In the genomic region with DNA sequence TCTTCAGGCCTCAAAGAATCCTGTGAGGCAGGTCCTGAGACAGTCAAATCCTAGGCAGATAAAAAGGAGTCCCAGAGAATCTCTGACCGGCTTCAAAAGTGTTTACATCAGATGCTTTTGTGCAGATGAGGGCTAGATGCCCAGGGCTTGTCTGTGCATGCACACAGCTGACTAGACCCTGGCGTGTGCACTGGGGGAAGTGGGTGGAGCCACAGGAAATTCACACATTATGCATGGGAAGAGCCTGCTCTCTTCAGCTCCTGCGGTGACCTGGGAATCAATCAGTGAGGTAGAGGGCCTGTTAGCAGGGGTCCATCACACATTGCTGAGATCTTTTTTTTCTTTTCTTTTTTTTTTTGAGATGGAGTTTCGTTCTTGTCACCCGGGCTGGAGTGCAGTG, we compare ENCODE assay signal across 15 cellular contexts. TPM values are rescaled to one million over a fixed set of nuclear protein-coding genes. Genes with fewer than 3 reads are reported as not detected.
DNase-seq lines count a peak whose midpoint lies in the region; ATAC-seq, FAIRE-seq and TF ChIP-seq lines count a peak whose summit lies in the region.
"Had no signal": no experiment of that assay in that cellular context is flagged by ENCODE, and none has a peak within 500 bp of the region (broad histone marks: within the 10 kb centered on the region; RNA-seq: fewer than 3 reads in every experiment).

No MANE protein-coding gene starts in this region.

- H3K27ac ChIP-seq in aorta (ENCODE audit: low read depth in 1 of 2, low read length in 2 of 2): no peak overlapping the region
- H3K27ac ChIP-seq: body of pancreas had no signal

- 32 to 34% methylated on average over 5 of the region's 5 CpGs for WGBS in aorta, 2 donors

- H3K36me3 Mint-ChIP-seq in mesothelial cell of epicardium: no peaks in the 10 kb centered on the region

- intact Hi-C loops in aorta (cut with DNase I): no loop called here

- H3K9me3 ChIP-seq in HAP-1 (no peaks in the 10 kb centered on the region), aorta (ENCODE audit: control insufficient read depth, low read length) (no peaks in the 10 kb centered on the region)
- H3K9me3 ChIP-seq: body of pancreas had no signal

- TF ChIP-seq CTCF in bronchial epithelial cell (IDR thresholded peaks at IDR 0.05; ENCODE audit: insufficient read depth, low read length, severe bottlenecking) (no peak), mesothelial cell of epicardium (IDR thresholded peaks at IDR 0.05; ENCODE audit: unreplicated experiment) (no peak)

- H3K4me3 Mint-ChIP-seq in mesothelial cell of epicardium: no peak overlapping the region
- H3K4me3 Mint-ChIP-seq: activated CD8-positive, alpha-beta T cell treated with anti-CD3 and anti-CD28 coated beads for 36 hours had no signal

- peaks cover 30% of the 10 kb centered on the region for H3K4me1 Mint-ChIP-seq in mesothelial cell of epicardium

- H3K27me3 Mint-ChIP-seq in mesothelial cell of epicardium (ENCODE audit: low read depth): peaks cover 2% of the 10 kb centered on the region

- H3K27ac Mint-ChIP-seq in mesothelial cell of epicardium: peak overlapping the region; percentile 55
- H3K27ac Mint-ChIP-seq: activated CD8-positive, alpha-beta T cell treated with anti-CD3 and anti-CD28 coated beads for 36 hours had no signal

- H3K4me3 ChIP-seq in HAP-1 (no peak overlapping the region), bronchial epithelial cell (ENCODE audit: low read depth, low read length) (no peak overlapping the region), aorta (ENCODE audit: low read length in 2 of 2) (no peak overlapping the region)
- H3K4me3 ChIP-seq: body of pancreas, K562 had no signal

- H3K4me1 ChIP-seq in HAP-1 (no peaks in the 10 kb centered on the region), aorta (ENCODE audit: control insufficient read depth in 1 of 2, insufficient read depth in 2 of 2, low read length in 2 of 2) (no peaks in the 10 kb centered on the region)

- H3K36me3 ChIP-seq in HAP-1 (replicated peaks) (no peaks in the 10 kb centered on the region), bronchial epithelial cell (ENCODE audit: control insufficient read depth, insufficient read depth, low read length) (no peaks in the 10 kb centered on the region), aorta (ENCODE audit: control insufficient read depth in 1 of 2, insufficient read depth in 2 of 2, low read length in 1 of 2) (no peaks in the 10 kb centered on the region)

- ATAC-seq in HG03039 (IDR thresholded peaks at IDR 0.05; ENCODE audit: unreplicated experiment): no peak
- no peak for ATAC-seq in aorta (ENCODE audit: low FRiP score)
- ATAC-seq: activated CD8-positive, alpha-beta T cell treated with anti-CD3 and anti-CD28 coated beads for 36 hours; body of pancreas; K562 had no signal

- H3K27me3 ChIP-seq in HAP-1 (ENCODE audit: low read depth) (no peaks in the 10 kb centered on the region), bronchial epithelial cell (ENCODE audit: control insufficient read depth, insufficient read depth, low read length) (no peaks in the 10 kb centered on the region), aorta (ENCODE audit: control insufficient read depth in 1 of 2, insufficient read depth in 2 of 2, low read length in 1 of 2) (peaks cover 0 to 8% of the 10 kb centered on the region in 2 donors)
- H3K27me3 ChIP-seq: body of pancreas had no signal

- in situ Hi-C loops in HAP-1 (cut with MboI; ENCODE audit: low sequenced_read_pairs): no loop called here

- DNase-seq in HAP-1 (ENCODE audit: low spot score in 2 of 2): peak; percentile 11 to 62
- peak; percentile 77 for DNase-seq in NCI-H2227 (lab: John Stamatoyannopoulos, UW; ENCODE audit: unreplicated experiment)
- DNase-seq in bronchial epithelial cell (ENCODE audit: low read depth): peak; percentile 95
- no peak for DNase-seq in mesothelial cell of epicardium (ENCODE audit: low spot score in 2 of 2, unreplicated experiment in 2 of 2)
- no peak for DNase-seq in SHP77 treated with DMSO at 0.1 percent for 48 hours (lab: John Stamatoyannopoulos, UW)
- no peak for DNase-seq in NCI-H146 treated with DMSO at 0.1 percent for 48 hours (lab: John Stamatoyannopoulos, UW; ENCODE audit: unreplicated experiment)
- DNase-seq in aorta: no peak
- DNase-seq: activated CD8-positive, alpha-beta T cell treated with anti-CD3 and anti-CD28 coated beads for 36 hours; activated gamma-delta T cell; body of pancreas; RPMI8226 had no signal

- no peaks in the 10 kb centered on the region for H3K9me3 Mint-ChIP-seq in mesothelial cell of epicardium
- H3K9me3 Mint-ChIP-seq: activated CD8-positive, alpha-beta T cell treated with anti-CD3 and anti-CD28 coated beads for 36 hours had no signal

- no peak for FAIRE-seq in bronchial epithelial cell (lab: Jason Lieb, UNC)
- FAIRE-seq: endothelial cell of umbilical vein, K562 had no signal

RNA-seq across cellular contexts. Expression of a gene that starts 36.6 kb away (rescaled TPM):
- total RNA-seq in bronchial epithelial cell (0.13 and 0.26 TPM in 2 replicates), mesothelial cell of epicardium (1.6 to 2.0 TPM (median 1.9 TPM) in 3 replicates), aorta (not detected)
- not detected for polyA plus RNA-seq in aorta
- total RNA-seq: activated CD8-positive, alpha-beta T cell treated with anti-CD3 and anti-CD28 coated beads for 36 hours; body of pancreas; endothelial cell of umbilical vein; K562; skeletal muscle tissue had no signal
- polyA plus RNA-seq: endothelial cell of umbilical vein, K562 had no signal

Comparison
In these comparisons a context has a peak if more than half of its experiments do, and no peak if none do; other contexts are left out.
1. DNase-seq: peak in HAP-1 (2 of 2), NCI-H2227 (single experiment) and bronchial epithelial cell (single experiment); none in mesothelial cell of epicardium (0 of 2), SHP77 treated with DMSO at 0.1 percent for 48 hours (single experiment), NCI-H146 treated with DMSO at 0.1 percent for 48 hours (single experiment) and aorta (0 of 2).